ENCODE assay signal across 9 cellular contexts in the genomic region with DNA sequence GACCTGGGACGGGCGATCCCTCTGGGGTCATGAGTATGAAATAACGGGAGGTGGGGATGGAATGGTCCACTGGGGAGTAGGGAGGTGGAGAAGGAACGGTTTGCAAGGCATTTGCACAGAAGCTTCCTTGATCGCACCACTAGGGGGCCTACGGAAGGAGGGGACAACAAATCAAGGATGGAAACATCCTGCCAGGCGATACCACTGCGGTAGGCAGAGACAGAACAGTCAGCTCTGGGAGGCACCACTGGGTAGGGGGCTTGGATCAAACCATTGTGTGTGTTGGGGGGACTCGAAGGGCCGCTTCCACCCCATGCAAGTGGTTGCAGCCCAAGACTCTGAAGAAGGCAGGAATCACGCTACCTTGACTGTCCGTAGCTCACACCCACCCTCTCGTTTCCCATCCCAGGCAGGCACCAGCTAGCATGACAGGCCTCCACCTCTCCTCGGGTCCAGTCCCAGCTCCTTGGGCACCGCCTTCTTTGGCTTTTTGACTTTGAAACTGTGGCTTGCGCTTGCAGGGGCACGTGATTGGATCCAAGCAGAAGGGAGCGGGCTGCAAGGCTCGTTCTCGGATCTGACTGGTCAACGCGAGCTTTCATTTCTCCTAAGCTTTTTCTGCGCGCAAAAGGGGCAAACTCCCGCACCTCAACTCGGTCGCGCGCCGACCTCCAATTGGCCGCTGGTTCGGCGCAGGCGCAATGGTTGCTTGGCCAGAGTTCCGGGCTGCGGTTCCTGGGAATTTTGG. TPM values are rescaled to one million over a fixed set of nuclear protein-coding genes. Genes with fewer than 3 reads are reported as not detected.
DNase-seq lines count a peak whose midpoint lies in the region; ATAC-seq and TF ChIP-seq lines count a peak whose summit lies in the region.
"Had no signal": no experiment of that assay in that cellular context is flagged by ENCODE, and none has a peak within 500 bp of the region (broad histone marks: within the 10 kb centered on the region; RNA-seq: fewer than 3 reads in every experiment).

No MANE protein-coding gene starts in this region.

- peak overlapping the region; percentile 53 for H3K4me3 Mint-ChIP-seq in stimulated activated effector memory CD8-positive, alpha-beta T cell treated with anti-CD3 and anti-CD28 coated beads, Interleukin-12 subunit alpha, Interleukin-12 subunit beta, amount 100 ng/mL, for 72 hours

- TF ChIP-seq CTCF in GM13977 (IDR thresholded peaks at IDR 0.05; ENCODE audit: extremely low read depth, insufficient read depth, missing control alignments): no peak

- DNase-seq in activated CD4-positive, CD25-positive, alpha-beta regulatory T cell treated with anti-CD3 and anti-CD28 coated beads, Interleukin-2, amount 50 U/mL, for 72 hours: peak; percentile 40
- no peak for DNase-seq in activated CD4-positive, CD25-positive, alpha-beta regulatory T cell (lab: John Stamatoyannopoulos, UW)
- peak; percentile 0 for DNase-seq in OCI-M1 (lab: John Stamatoyannopoulos, UW)
- DNase-seq in effector CD8-positive, alpha-beta T cell (lab: John Stamatoyannopoulos, UW): peak; percentile 14
- DNase-seq in stimulated activated effector memory CD8-positive, alpha-beta T cell treated with anti-CD3 and anti-CD28 coated beads, Interleukin-12 subunit alpha, Interleukin-12 subunit beta, amount 100 ng/mL, for 72 hours (ENCODE audit: low spot score in 2 of 2): peak in 1 of 2 donors; percentile 3
- no peak for DNase-seq in SK-N-DZ (ENCODE audit: low spot score)
- DNase-seq in GM13977 (ENCODE audit: low spot score): no peak
- DNase-seq: NCI-H1048 had no signal

- no peaks in the 10 kb centered on the region for H3K4me1 Mint-ChIP-seq in stimulated activated effector memory CD8-positive, alpha-beta T cell treated with anti-CD3 and anti-CD28 coated beads, Interleukin-12 subunit alpha, Interleukin-12 subunit beta, amount 100 ng/mL, for 72 hours

- in situ Hi-C loops in GM13977 (cut with MboI; ENCODE audit: low pct_unique_long_range_greater_than_20kb, low sequenced_read_pairs, unreplicated experiment): no loop called here

- H3K27ac Mint-ChIP-seq in stimulated activated effector memory CD8-positive, alpha-beta T cell treated with anti-CD3 and anti-CD28 coated beads, Interleukin-12 subunit alpha, Interleukin-12 subunit beta, amount 100 ng/mL, for 72 hours: no peak overlapping the region

- no peaks in the 10 kb centered on the region for H3K36me3 Mint-ChIP-seq in stimulated activated effector memory CD8-positive, alpha-beta T cell treated with anti-CD3 and anti-CD28 coated beads, Interleukin-12 subunit alpha, Interleukin-12 subunit beta, amount 100 ng/mL, for 72 hours

- no peaks in the 10 kb centered on the region for H3K9me3 Mint-ChIP-seq in stimulated activated effector memory CD8-positive, alpha-beta T cell treated with anti-CD3 and anti-CD28 coated beads, Interleukin-12 subunit alpha, Interleukin-12 subunit beta, amount 100 ng/mL, for 72 hours

- peak; percentile 53 for ATAC-seq in stimulated activated effector memory CD8-positive, alpha-beta T cell treated with anti-CD3 and anti-CD28 coated beads, Interleukin-12 subunit alpha, Interleukin-12 subunit beta, amount 100 ng/mL, for 72 hours
- no peak for ATAC-seq in HG03135 (IDR thresholded peaks at IDR 0.05; ENCODE audit: unreplicated experiment)

RNA-seq across cellular contexts. Expression of gene GAGE1, which starts 28.4 kb away (rescaled TPM):
- not detected in 2 replicates for polyA plus RNA-seq in SK-N-DZ (2014; cell fraction: cytosol; rRNA removed)
- polyA plus RNA-seq in SK-N-DZ (2014; cell fraction: nucleus; rRNA removed): not detected in 2 replicates

RNA-seq across cellular contexts. Expression of gene GAGE2A, which starts 37.9 kb away (rescaled TPM):
- polyA plus RNA-seq in SK-N-DZ (2014; cell fraction: cytosol; rRNA removed): not detected in 2 replicates
- polyA plus RNA-seq in SK-N-DZ (2014; cell fraction: nucleus; rRNA removed): not detected in 2 replicates

RNA-seq across cellular contexts. Expression of gene GAGE12H, which starts 47.5 kb away (rescaled TPM):
- polyA plus RNA-seq in SK-N-DZ (2014; cell fraction: cytosol; rRNA removed): not detected in 2 replicates
- polyA plus RNA-seq in SK-N-DZ (2014; cell fraction: nucleus; rRNA removed): not detected in 2 replicates

RNA-seq across cellular contexts. Expression of gene GAGE12G, which starts 57.0 kb away (rescaled TPM):
- polyA plus RNA-seq in SK-N-DZ (2014; cell fraction: cytosol; rRNA removed): not detected in 2 replicates
- not detected in 2 replicates for polyA plus RNA-seq in SK-N-DZ (2014; cell fraction: nucleus; rRNA removed)

Comparison
In these comparisons a context has a peak if more than half of its experiments do, and no peak if none do; other contexts are left out.
1. DNase-seq: peak in activated CD4-positive, CD25-positive, alpha-beta regulatory T cell treated with anti-CD3 and anti-CD28 coated beads, Interleukin-2, amount 50 U/mL, for 72 hours (single experiment), OCI-M1 (single experiment) and effector CD8-positive, alpha-beta T cell (single experiment); none in activated CD4-positive, CD25-positive, alpha-beta regulatory T cell (0 of 4), SK-N-DZ (single experiment) and GM13977 (single experiment).